In genomic region chr2:149885468-149885867, GRCh38 we compare ENCODE assay signal across 15 cellular contexts.
DNase-seq lines count a peak whose midpoint lies in the region; ATAC-seq, FAIRE-seq and TF ChIP-seq lines count a peak whose summit lies in the region.
"Had no signal": no experiment of that assay in that cellular context is flagged by ENCODE, and none has a peak within 500 bp of the region (broad histone marks: within the 10 kb centered on the region; RNA-seq: fewer than 3 reads in every experiment).

No MANE protein-coding gene starts in this region.

- no peak overlapping the region for H3K4me3 Mint-ChIP-seq in stimulated activated memory B cell treated with anti-CD40 and anti-IgM and Interleukin-4, amounts not matched to agents 10 μg/mL and 1 μg/mL and 100 μg/mL, for 72 hours
- H3K4me3 Mint-ChIP-seq: activated naive CD8-positive, alpha-beta T cell treated with anti-CD3 and anti-CD28 coated beads, Interleukin-2, amount 50 U/mL, for 24 hours; neural crest cell had no signal

- ATAC-seq in body of pancreas (peak; percentile 52), gastrocnemius medialis (peak; percentile 58 to 72)
- ATAC-seq in stimulated activated memory B cell treated with anti-CD40 and anti-IgM and Interleukin-4, amounts not matched to agents 10 μg/mL and 1 μg/mL and 100 μg/mL, for 72 hours: no peak
- ATAC-seq: activated naive CD8-positive, alpha-beta T cell treated with anti-CD3 and anti-CD28 coated beads, Interleukin-2, amount 50 U/mL, for 24 hours had no signal

- H3K9me3 Mint-ChIP-seq in stimulated activated memory B cell treated with anti-CD40 and anti-IgM and Interleukin-4, amounts not matched to agents 10 μg/mL and 1 μg/mL and 100 μg/mL, for 72 hours: peaks cover 6% of the 10 kb centered on the region
- H3K9me3 Mint-ChIP-seq: neural crest cell had no signal

- no peak overlapping the region for H3K9ac ChIP-seq in kidney (ENCODE audit: low read length in 2 of 2)

- intact Hi-C loops in body of pancreas (cut with DNase I) (no loop called here), gastrocnemius medialis (cut with DNase I; ENCODE audit: low total_unique reads) (no loop called here), kidney (cut with DNase I) (no loop called here)

- in situ Hi-C loops in gastrocnemius medialis (cut with MboI; ENCODE audit: low sequenced_read_pairs in 4 of 4): no loop called here

- WGBS in body of pancreas, 2 donors: 49 to 56% methylated on average over 2 of the region's 2 CpGs

- no peaks in the 10 kb centered on the region for H3K27me3 Mint-ChIP-seq in stimulated activated memory B cell treated with anti-CD40 and anti-IgM and Interleukin-4, amounts not matched to agents 10 μg/mL and 1 μg/mL and 100 μg/mL, for 72 hours
- H3K27me3 Mint-ChIP-seq: activated naive CD8-positive, alpha-beta T cell treated with anti-CD3 and anti-CD28 coated beads, Interleukin-2, amount 50 U/mL, for 24 hours had no signal

- H3K9me3 ChIP-seq in body of pancreas: no peaks in the 10 kb centered on the region
- no peaks in the 10 kb centered on the region for H3K9me3 ChIP-seq in gastrocnemius medialis
- no peaks in the 10 kb centered on the region for H3K9me3 ChIP-seq in kidney (ENCODE audit: control insufficient read depth in 1 of 2, low read length in 2 of 2)
- H3K9me3 ChIP-seq: left ventricle myocardium inferior, spleen, tibial nerve had no signal

- no peak overlapping the region for H3K27ac Mint-ChIP-seq in stimulated activated memory B cell treated with anti-CD40 and anti-IgM and Interleukin-4, amounts not matched to agents 10 μg/mL and 1 μg/mL and 100 μg/mL, for 72 hours
- H3K27ac Mint-ChIP-seq: activated naive CD8-positive, alpha-beta T cell treated with anti-CD3 and anti-CD28 coated beads, Interleukin-2, amount 50 U/mL, for 24 hours had no signal

- FAIRE-seq in kidney (lab: Jason Lieb, UNC) (no peak), GM12892 (lab: Jason Lieb, UNC) (no peak)

- no peaks in the 10 kb centered on the region for H3K4me1 Mint-ChIP-seq in stimulated activated memory B cell treated with anti-CD40 and anti-IgM and Interleukin-4, amounts not matched to agents 10 μg/mL and 1 μg/mL and 100 μg/mL, for 72 hours
- H3K4me1 Mint-ChIP-seq: activated naive CD8-positive, alpha-beta T cell treated with anti-CD3 and anti-CD28 coated beads, Interleukin-2, amount 50 U/mL, for 24 hours; neural crest cell had no signal

- DNase-seq in NCI-H1417 (lab: John Stamatoyannopoulos, UW): peak; percentile 25 to 85 (median 64)
- no peak for DNase-seq in NCI-H1417 treated with DMSO at 0.1 percent for 48 hours (lab: John Stamatoyannopoulos, UW)
- peak; percentile 54 for DNase-seq in NCI-H146 treated with DMSO at 0.1 percent for 48 hours (lab: John Stamatoyannopoulos, UW; ENCODE audit: unreplicated experiment)
- peak in 3 of 4 donors; percentile 34 to 44 (median 36) for DNase-seq in body of pancreas
- peak in 1 of 2 donors; percentile 16 for DNase-seq in gastrocnemius medialis
- DNase-seq in kidney: no peak
- no peak for DNase-seq in GM12892 (ENCODE audit: insufficient read length)
- DNase-seq: activated naive CD8-positive, alpha-beta T cell treated with anti-CD3 and anti-CD28 coated beads, Interleukin-2, amount 50 U/mL, for 24 hours; Calu3; dermis blood vessel endothelial cell; left ventricle myocardium inferior; spleen had no signal

- TF ChIP-seq POLR2A in body of pancreas (IDR thresholded peaks at IDR 0.05) (no peak), gastrocnemius medialis (IDR thresholded peaks at IDR 0.05) (no peak), GM12892 (IDR thresholded peaks at IDR 0.05; ENCODE audit: low read depth, low read length) (no peak)

- H3K27ac ChIP-seq in body of pancreas: no peak overlapping the region
- H3K27ac ChIP-seq in gastrocnemius medialis: no peak overlapping the region
- H3K27ac ChIP-seq in kidney (ENCODE audit: low read depth in 2 of 2, low read length in 2 of 2): no peak overlapping the region
- H3K27ac ChIP-seq: left ventricle myocardium inferior, spleen, tibial nerve had no signal

- TF ChIP-seq CTCF in body of pancreas (IDR thresholded peaks at IDR 0.05) (no peak), gastrocnemius medialis (IDR thresholded peaks at IDR 0.05 in 4 of 5, conservative IDR thresholded peaks at IDR 0.05 in 1 of 5) (no peak), kidney (IDR thresholded peaks at IDR 0.05; ENCODE audit: borderline replicate concordance, extremely low read depth, insufficient read depth) (no peak)

- H3K4me1 ChIP-seq in body of pancreas (peaks cover 9% of the 10 kb centered on the region), gastrocnemius medialis (no peaks in the 10 kb centered on the region), kidney (ENCODE audit: control insufficient read depth in 1 of 2, insufficient read depth in 1 of 2, low read depth in 1 of 2, low read length in 2 of 2) (no peaks in the 10 kb centered on the region)
- H3K4me1 ChIP-seq: left ventricle myocardium inferior, spleen, tibial nerve had no signal

- H3K36me3 ChIP-seq in body of pancreas (replicated peaks in 1 of 2; ENCODE audit: insufficient read depth in 1 of 2, low read depth in 2 of 2): no peaks in the 10 kb centered on the region
- no peaks in the 10 kb centered on the region for H3K36me3 ChIP-seq in gastrocnemius medialis
- no peaks in the 10 kb centered on the region for H3K36me3 ChIP-seq in kidney (ENCODE audit: control insufficient read depth in 1 of 2, insufficient read depth in 2 of 2, low read length in 2 of 2)
- H3K36me3 ChIP-seq: left ventricle myocardium inferior, spleen, tibial nerve had no signal

- H3K4me3 ChIP-seq in body of pancreas (no peak overlapping the region), gastrocnemius medialis (no peak overlapping the region), kidney (ENCODE audit: low read length in 2 of 2) (no peak overlapping the region)
- H3K4me3 ChIP-seq: left ventricle myocardium inferior, spleen, tibial nerve had no signal

- H3K36me3 Mint-ChIP-seq in stimulated activated memory B cell treated with anti-CD40 and anti-IgM and Interleukin-4, amounts not matched to agents 10 μg/mL and 1 μg/mL and 100 μg/mL, for 72 hours: no peaks in the 10 kb centered on the region

- no peaks in the 10 kb centered on the region for H3K27me3 ChIP-seq in body of pancreas
- H3K27me3 ChIP-seq in gastrocnemius medialis: no peaks in the 10 kb centered on the region
- H3K27me3 ChIP-seq: spleen, tibial nerve had no signal

Comparison
In these comparisons a context has a peak if more than half of its experiments do, and no peak if none do; other contexts are left out.
1. DNase-seq: peak in NCI-H1417 (3 of 3), NCI-H146 treated with DMSO at 0.1 percent for 48 hours (single experiment) and body of pancreas (3 of 4); none in NCI-H1417 treated with DMSO at 0.1 percent for 48 hours (single experiment), kidney (single experiment) and GM12892 (single experiment).